25 cellular contexts compared by ENCODE assay signal in the genomic region with DNA sequence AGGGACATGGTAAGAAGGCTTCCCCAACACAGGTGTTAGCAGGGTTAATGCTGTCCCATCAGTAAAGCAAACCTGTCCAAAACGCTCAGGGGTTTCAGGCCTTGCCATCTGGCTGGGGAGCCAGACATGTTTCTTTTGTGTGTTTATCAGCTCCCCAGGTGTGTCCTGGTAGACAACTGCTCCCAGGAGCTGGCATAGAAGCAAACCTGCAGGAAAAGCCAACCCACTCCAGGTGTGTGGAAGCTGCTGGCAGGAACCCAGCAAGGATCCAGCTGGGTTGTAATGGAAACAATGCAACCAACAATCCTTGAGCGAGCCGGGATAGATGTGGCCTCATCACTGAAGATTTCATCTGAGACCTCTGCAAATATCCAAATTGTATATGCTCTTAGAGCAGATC.
A peak's percentile ranks its signal among the peaks of the same experiment; 100 is the strongest.
DNase-seq lines count a peak whose midpoint lies in the region; ATAC-seq, FAIRE-seq and TF ChIP-seq lines count a peak whose summit lies in the region.
"Had no signal": no experiment of that assay in that cellular context is flagged by ENCODE, and none has a peak within 500 bp of the region (broad histone marks: within the 10 kb centered on the region; RNA-seq: fewer than 3 reads in every experiment).

No MANE protein-coding gene starts in this region.

- no TSS peak for BruUV-seq in endothelial cell of umbilical vein (replicated peaks; lab: Mats Ljungman, UMichigan)

- no peak overlapping the region for H3K27ac ChIP-seq in endothelial cell of umbilical vein (ENCODE audit: insufficient read depth, low read depth, low read length)
- H3K27ac ChIP-seq: heart right ventricle, PC-9 had no signal

- H3K4me1 ChIP-seq in endothelial cell of umbilical vein (ENCODE audit: control insufficient read depth, extremely low read depth, insufficient read depth, low read length), result no peaks in the 10 kb centered on the region
- H3K4me1 ChIP-seq: heart right ventricle had no signal

- peak; percentile 24 for DNase-seq in H7
- peak; percentile 89 to 98 for DNase-seq in NCI-H2081 (lab: John Stamatoyannopoulos, UW)
- peak; percentile 1 for DNase-seq in NCI-H510A (lab: John Stamatoyannopoulos, UW)
- no peak for DNase-seq in endothelial cell of umbilical vein (ENCODE audit: low read depth, low spot score)
- no peak for DNase-seq in globus pallidus (ENCODE audit: low spot score)
- DNase-seq in effector CD4-positive, alpha-beta T cell, result no peak
- DNase-seq: activated CD8-positive, alpha-beta T cell treated with anti-CD3 and anti-CD28 coated beads for 36 hours; activated effector memory CD4-positive, alpha-beta T cell treated with anti-CD3 and anti-CD28 coated beads, Interleukin-2, amount 50 U/mL, for 16 hours; activated naive CD8-positive, alpha-beta T cell treated with anti-CD3 and anti-CD28 coated beads, Interleukin-2, amount 10 ng/mL, durations not matched to agents 7 days and 5 days; activated T-cell treated with anti-CD3 and anti-CD28 coated beads for 4 hours; effector CD8-positive, alpha-beta T cell; erythroblast; heart right ventricle; KG1; left cardiac atrium; MM.1S; NK-92 treated with Interleukin-12 subunit alpha and Interleukin-12 subunit beta, amount 100 ng/mL, for 24 hours; PC-9; Right ventricle myocardium superior; stimulated activated naive CD8-positive, alpha-beta T cell treated with anti-CD3 and anti-CD28 coated beads, Interleukin-15, Interleukin-2, amounts not matched to agents 100 U/mL and 50 U/mL, for 24 hours; SW 1271; T1000 had no signal

- no peak overlapping the region for H2AFZ ChIP-seq in endothelial cell of umbilical vein (ENCODE audit: low read depth, low read length)
- H2AFZ ChIP-seq: PC-9 had no signal

- no peak overlapping the region for H3K4me3 ChIP-seq in H7 (ENCODE audit: insufficient read depth, low read depth, low read length)
- H3K4me3 ChIP-seq in endothelial cell of umbilical vein (replicated peaks in 1 of 3; ENCODE audit: insufficient read depth in 1 of 3, low read depth in 1 of 3, low read length in 3 of 3), result no peak overlapping the region
- H3K4me3 ChIP-seq: heart right ventricle, PC-9 had no signal

- H3K27me3 ChIP-seq in H7 (ENCODE audit: control insufficient read depth, insufficient read depth, low read length) (no peaks in the 10 kb centered on the region), endothelial cell of umbilical vein (ENCODE audit: control insufficient read depth in 2 of 2, insufficient read depth in 2 of 2, low read length in 2 of 2) (no peaks in the 10 kb centered on the region)
- H3K27me3 ChIP-seq: heart right ventricle had no signal

- TF ChIP-seq POLR2A in endothelial cell of umbilical vein (IDR thresholded peaks at IDR 0.05; ENCODE audit: low read depth, low read length), result no peak

- intact Hi-C loops in endothelial cell of umbilical vein (cut with micrococcal nuclease), result no loop called here

- no peak for ATAC-seq in activated CD4-positive, CD25-positive, alpha-beta regulatory T cell treated with anti-CD3 and anti-CD28 coated beads, Interleukin-2, amount 50 U/mL, for 24 hours
- ATAC-seq: activated CD8-positive, alpha-beta T cell treated with anti-CD3 and anti-CD28 coated beads for 36 hours; left cardiac atrium; sciatic nerve; stimulated activated naive CD8-positive, alpha-beta T cell treated with anti-CD3 and anti-CD28 coated beads, Interleukin-15, Interleukin-2, amounts not matched to agents 100 U/mL and 50 U/mL, for 24 hours had no signal

- peak; percentile 4 for FAIRE-seq in endothelial cell of umbilical vein (lab: Jason Lieb, UNC)
- FAIRE-seq: H1 had no signal

- H3K4me2 ChIP-seq in endothelial cell of umbilical vein (ENCODE audit: insufficient read depth, low read length), result no peak overlapping the region
- H3K4me2 ChIP-seq: PC-9 had no signal

- no peaks in the 10 kb centered on the region for H3K9me1 ChIP-seq in endothelial cell of umbilical vein (replicated peaks; ENCODE audit: control insufficient read depth, extremely low read depth, insufficient read depth, low read length)

- H3K9ac ChIP-seq in endothelial cell of umbilical vein (replicated peaks; ENCODE audit: extremely low read depth, insufficient read depth, low read length), result no peak overlapping the region

- CTCF ChIA-PET in endothelial cell of umbilical vein (lab: Charles Lee), result interaction anchor here (1.1 kb wide), 1 partner anchor 534 kb away, joined by 3 read pairs; no protein-coding TSS in a partner anchor

- no peaks in the 10 kb centered on the region for H3K9me3 ChIP-seq in endothelial cell of umbilical vein (replicated peaks; ENCODE audit: control insufficient read depth, insufficient read depth, low read length)

- no peaks in the 10 kb centered on the region for H3K79me2 ChIP-seq in endothelial cell of umbilical vein (ENCODE audit: control insufficient read depth, insufficient read depth, low read length)

- dilution Hi-C loops in endothelial cell of umbilical vein (cut with MboI; ENCODE audit: extremely low pct_ligation_motif_present, low sequenced_read_pairs), result no loop called here

- TF ChIP-seq CTCF in endothelial cell of umbilical vein (IDR thresholded peaks at IDR 0.05; ENCODE audit: extremely low read depth in 1 of 2, insufficient read depth in 1 of 2, low read depth in 1 of 2, low read length in 2 of 2), result no peak

- H3K36me3 ChIP-seq in H7 (replicated peaks; ENCODE audit: control insufficient read depth, insufficient read depth, low read length) (peaks cover 2% of the 10 kb centered on the region; the same call in 1 of the 2 replicates), endothelial cell of umbilical vein (ENCODE audit: control insufficient read depth in 2 of 2, extremely low read depth in 1 of 2, insufficient read depth in 2 of 2, low read length in 2 of 2) (peaks cover 0 to 16% of the 10 kb centered on the region in 2 experiments)

- POLR2A ChIA-PET in endothelial cell of umbilical vein (lab: Charles Lee), result no interaction called here

- H4K20me1 ChIP-seq in endothelial cell of umbilical vein (replicated peaks; ENCODE audit: control insufficient read depth, extremely low read depth, insufficient read depth, low read length), result no peaks in the 10 kb centered on the region

TF ChIP-seq in endothelial cell of umbilical vein, 7 proteins besides CTCF, POLR2A, EP300 and RAD21:
- no peak for TF ChIP-seq EZH2 (IDR thresholded peaks at IDR 0.05; ENCODE audit: borderline replicate concordance, low read depth, low read length, severe bottlenecking)
- TF ChIP-seq GATA2 (IDR thresholded peaks at IDR 0.05; ENCODE audit: insufficient read depth, insufficient read length, low read depth, low read length), result no peak
- TF ChIP-seq, protein P1, sequence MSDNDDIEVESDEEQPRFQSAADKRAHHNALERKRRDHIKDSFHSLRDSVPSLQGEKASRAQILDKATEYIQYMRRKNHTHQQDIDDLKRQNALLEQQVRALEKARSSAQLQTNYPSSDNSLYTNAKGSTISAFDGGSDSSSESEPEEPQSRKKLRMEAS (IDR thresholded peaks at IDR 0.05; ENCODE audit: insufficient read depth, insufficient read length), result no peak
- TF ChIP-seq JUN (IDR thresholded peaks at IDR 0.05; ENCODE audit: borderline replicate concordance, insufficient read depth, insufficient read length, low read depth), result no peak
- no peak for TF ChIP-seq POLR2AphosphoS5 (IDR thresholded peaks at IDR 0.05; ENCODE audit: insufficient read depth, low read depth, low read length)
- no peak for TF ChIP-seq MYC (IDR thresholded peaks at IDR 0.05; ENCODE audit: low read depth, low read length)
- no peak for TF ChIP-seq FOS (IDR thresholded peaks at IDR 0.05; ENCODE audit: borderline replicate concordance, insufficient read depth, low read length)

Comparison
In these comparisons a context has a peak if more than half of its experiments do, and no peak if none do; other contexts are left out.
1. DNase-seq: peak in H7 (single experiment), NCI-H2081 (2 of 2) and NCI-H510A (single experiment); none in endothelial cell of umbilical vein (single experiment), globus pallidus (single experiment) and effector CD4-positive, alpha-beta T cell (single experiment).